In genomic region chr3:12335421-12335820, GRCh38 we compare ENCODE assay signal across 29 cellular contexts.
"Had no signal": no experiment of that assay in that cellular context is flagged by ENCODE, and none has a peak within 500 bp of the region (broad histone marks: within the 10 kb centered on the region; RNA-seq: fewer than 3 reads in every experiment).

No MANE protein-coding gene starts in this region.

- H3K9me3 Mint-ChIP-seq: activated naive CD4-positive, alpha-beta T cell treated with anti-CD3 and anti-CD28 coated beads, Interleukin-2, amount 10 ng/mL, durations not matched to agents 7 days and 5 days; activated T-helper 1 cell treated with anti-CD3 and anti-CD28 coated beads, Interleukin-12 subunit alpha, Interleukin-12 subunit beta, Interleukin-2, Interleukin-4 antibody, amounts not matched to agents 30 ng/mL and 10 ng/mL and 1 ng/mL, durations not matched to agents 14 hours and 24 hours and 36 hours; brain; nephron progenitor cell had no signal

- H3K4me3 Mint-ChIP-seq: activated naive CD4-positive, alpha-beta T cell treated with anti-CD3 and anti-CD28 coated beads, Interleukin-2, amount 10 ng/mL, durations not matched to agents 7 days and 5 days; brain; nephron progenitor cell had no signal

- H3K4me1 Mint-ChIP-seq: brain, nephron progenitor cell had no signal

- ATAC-seq: heart right ventricle, mucosa of descending colon, sciatic nerve had no signal

- H3K36me3 Mint-ChIP-seq: activated naive CD4-positive, alpha-beta T cell treated with anti-CD3 and anti-CD28 coated beads, Interleukin-2, amount 10 ng/mL, durations not matched to agents 7 days and 5 days; brain had no signal

- H3K4me3 ChIP-seq: ascending aorta, cardiac muscle cell, colonic mucosa, dorsolateral prefrontal cortex, heart right ventricle, left ventricle myocardium inferior, lung, mucosa of descending colon, skin epidermis, tibial nerve had no signal

- H3K27me3 Mint-ChIP-seq: activated naive CD4-positive, alpha-beta T cell treated with anti-CD3 and anti-CD28 coated beads, Interleukin-2, amount 10 ng/mL, durations not matched to agents 7 days and 5 days had no signal

- H3K27ac Mint-ChIP-seq: activated naive CD4-positive, alpha-beta T cell treated with anti-CD3 and anti-CD28 coated beads, Interleukin-2, amount 10 ng/mL, durations not matched to agents 7 days and 5 days; activated T-helper 1 cell treated with anti-CD3 and anti-CD28 coated beads, Interleukin-12 subunit alpha, Interleukin-12 subunit beta, Interleukin-2, Interleukin-4 antibody, amounts not matched to agents 30 ng/mL and 10 ng/mL and 1 ng/mL, durations not matched to agents 14 hours and 24 hours and 36 hours; brain; nephron progenitor cell had no signal

- H3K27ac ChIP-seq: ascending aorta, cardiac muscle cell, colonic mucosa, dorsolateral prefrontal cortex, heart right ventricle, left ventricle myocardium inferior, neutrophil, tibial nerve, WERI-Rb-1 had no signal

- DNase-seq: activated CD4-positive, alpha-beta T cell treated with anti-CD3 and anti-CD28 coated beads for 48 hours; activated CD4-positive, alpha-beta T cell treated with anti-CD3 and anti-CD28 coated beads, Interleukin-2, amount 50 U/mL, for 48 hours; activated CD8-positive, alpha-beta memory T cell treated with anti-CD3 and anti-CD28 coated beads, Interleukin-2, amount 50 U/mL, for 4 hours; activated gamma-delta T cell; activated naive CD4-positive, alpha-beta T cell treated with anti-CD3 and anti-CD28 coated beads, Interleukin-2, amount 10 ng/mL, durations not matched to agents 7 days and 5 days; activated T-cell treated with anti-CD3 and anti-CD28 coated beads, Interleukin-2, amount 50 U/mL, for 1 hour; cerebellar nuclear complex; colonic mucosa; dorsolateral prefrontal cortex; effector memory CD4-positive, alpha-beta T cell; erythroblast; heart right ventricle; islet precursor cell; left ventricle myocardium inferior; mucosa of descending colon; nephron progenitor cell; stimulated activated CD4-positive, alpha-beta T cell treated with anti-CD3 and anti-CD28 coated beads, Interleukin-12 subunit alpha, Interleukin-12 subunit beta, amount 100 ng/mL, for 4 hours; stimulated activated CD4-positive, alpha-beta T cell treated with anti-CD3 and anti-CD28 coated beads, Interleukin-4, amount 100 ng/mL, for 1 hour; T1000; WERI-Rb-1 had no signal

- H3K27me3 ChIP-seq: ascending aorta, cardiac muscle cell, colonic mucosa, dorsolateral prefrontal cortex, heart right ventricle, tibial nerve had no signal
